In the genomic region with DNA sequence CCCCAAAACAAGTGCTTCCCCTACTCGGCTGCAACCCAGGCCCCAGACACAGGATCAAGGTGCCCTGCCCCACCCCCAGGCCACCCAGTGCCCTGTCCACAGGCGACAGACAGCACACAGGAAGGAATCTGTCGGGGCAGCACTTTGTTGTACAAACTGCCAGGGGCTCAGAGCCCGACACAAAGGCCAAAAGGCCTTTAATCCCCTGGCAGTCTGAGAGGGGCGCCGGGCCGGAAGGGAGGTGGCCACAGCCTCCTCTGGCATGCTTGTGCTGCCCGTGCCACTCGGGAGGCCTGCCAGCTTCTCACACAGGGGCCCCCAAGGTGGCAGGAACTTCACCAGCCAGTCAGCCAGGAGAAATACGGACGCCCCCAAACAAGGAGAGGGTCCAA, we compare ENCODE assay signal across 1 cellular context.
TF ChIP-seq lines count a peak whose summit lies in the region.

No MANE protein-coding gene starts in this region.

TF ChIP-seq in SK-N-SH treated with all-trans-retinoic acid at 6 μM for 48 hours, 23 proteins besides CTCF, POLR2A, EP300 and RAD21 (continued from another document):
- TF ChIP-seq, protein P1, sequence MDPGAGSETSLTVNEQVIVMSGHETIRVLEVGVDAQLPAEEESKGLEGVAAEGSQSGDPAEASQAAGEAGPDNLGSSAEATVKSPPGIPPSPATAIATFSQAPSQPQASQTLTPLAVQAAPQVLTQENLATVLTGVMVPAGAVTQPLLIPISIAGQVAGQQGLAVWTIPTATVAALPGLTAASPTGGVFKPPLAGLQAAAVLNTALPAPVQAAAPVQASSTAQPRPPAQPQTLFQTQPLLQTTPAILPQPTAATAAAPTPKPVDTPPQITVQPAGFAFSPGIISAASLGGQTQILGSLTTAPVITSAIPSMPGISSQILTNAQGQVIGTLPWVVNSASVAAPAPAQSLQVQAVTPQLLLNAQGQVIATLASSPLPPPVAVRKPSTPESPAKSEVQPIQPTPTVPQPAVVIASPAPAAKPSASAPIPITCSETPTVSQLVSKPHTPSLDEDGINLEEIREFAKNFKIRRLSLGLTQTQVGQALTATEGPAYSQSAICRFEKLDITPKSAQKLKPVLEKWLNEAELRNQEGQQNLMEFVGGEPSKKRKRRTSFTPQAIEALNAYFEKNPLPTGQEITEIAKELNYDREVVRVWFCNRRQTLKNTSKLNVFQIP (CRISPR knock-in tag; IDR thresholded peaks at IDR 0.05; ENCODE audit: borderline replicate concordance, low read depth) = no peak
- TF ChIP-seq RARB (CRISPR knock-in tag; IDR thresholded peaks at IDR 0.05) = no peak
